Comparison of ENCODE assay signal across 1 cellular context in the genomic region with DNA sequence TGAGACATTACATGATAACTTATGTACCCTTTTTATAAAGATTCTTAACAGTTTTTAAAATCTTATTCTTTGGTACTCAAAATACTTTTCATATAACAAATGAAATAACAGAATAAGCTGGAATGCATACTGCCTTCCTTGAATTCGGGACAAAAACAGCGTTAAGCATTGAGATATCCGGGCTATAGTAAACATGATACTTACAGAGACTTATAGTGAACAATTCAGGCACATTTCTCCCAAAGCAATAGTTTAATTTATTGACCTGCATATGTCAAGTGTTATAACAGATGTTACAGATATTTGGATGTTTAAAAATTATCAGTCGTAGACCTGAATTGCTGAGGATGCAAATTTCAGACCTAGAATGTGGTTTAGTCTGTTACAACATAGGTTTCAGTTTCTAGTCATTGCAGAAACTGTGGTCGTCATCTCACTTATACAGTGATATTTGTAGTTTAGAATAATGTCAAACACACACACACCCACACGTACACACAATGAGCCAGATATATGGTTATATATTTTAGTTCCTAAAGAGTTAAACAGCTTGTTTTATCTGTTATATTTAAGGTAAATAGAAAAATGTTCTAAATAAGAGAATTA.
A peak's percentile ranks its signal among the peaks of the same experiment; 100 is the strongest.
TF ChIP-seq lines count a peak whose summit lies in the region.

No MANE protein-coding gene starts in this region.

TF ChIP-seq in IMR-90, 13 proteins besides CTCF, POLR2A, EP300 and RAD21 (continued from another document):
- TF ChIP-seq, protein P1, sequence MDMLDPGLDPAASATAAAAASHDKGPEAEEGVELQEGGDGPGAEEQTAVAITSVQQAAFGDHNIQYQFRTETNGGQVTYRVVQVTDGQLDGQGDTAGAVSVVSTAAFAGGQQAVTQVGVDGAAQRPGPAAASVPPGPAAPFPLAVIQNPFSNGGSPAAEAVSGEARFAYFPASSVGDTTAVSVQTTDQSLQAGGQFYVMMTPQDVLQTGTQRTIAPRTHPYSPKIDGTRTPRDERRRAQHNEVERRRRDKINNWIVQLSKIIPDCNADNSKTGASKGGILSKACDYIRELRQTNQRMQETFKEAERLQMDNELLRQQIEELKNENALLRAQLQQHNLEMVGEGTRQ (IDR thresholded peaks at IDR 0.05; ENCODE audit: low read depth, low read length), result no peak
- TF ChIP-seq MAZ (IDR thresholded peaks at IDR 0.05; ENCODE audit: borderline replicate concordance, low read depth, low read length) (no peak), BHLHE40 (IDR thresholded peaks at IDR 0.05; ENCODE audit: low read depth, low read length) (no peak), RFX5 (IDR thresholded peaks at IDR 0.05; ENCODE audit: low read depth, low read length) (no peak), CEBPB (IDR thresholded peaks at IDR 0.05; ENCODE audit: low read depth, low read length) (peak; percentile 49; the same call in 1 of the 2 replicates), MXI1 (IDR thresholded peaks at IDR 0.05; ENCODE audit: borderline replicate concordance, low read depth, low read length) (no peak)
